Comparison of ENCODE assay signal across 8 cellular contexts in the genomic region with DNA sequence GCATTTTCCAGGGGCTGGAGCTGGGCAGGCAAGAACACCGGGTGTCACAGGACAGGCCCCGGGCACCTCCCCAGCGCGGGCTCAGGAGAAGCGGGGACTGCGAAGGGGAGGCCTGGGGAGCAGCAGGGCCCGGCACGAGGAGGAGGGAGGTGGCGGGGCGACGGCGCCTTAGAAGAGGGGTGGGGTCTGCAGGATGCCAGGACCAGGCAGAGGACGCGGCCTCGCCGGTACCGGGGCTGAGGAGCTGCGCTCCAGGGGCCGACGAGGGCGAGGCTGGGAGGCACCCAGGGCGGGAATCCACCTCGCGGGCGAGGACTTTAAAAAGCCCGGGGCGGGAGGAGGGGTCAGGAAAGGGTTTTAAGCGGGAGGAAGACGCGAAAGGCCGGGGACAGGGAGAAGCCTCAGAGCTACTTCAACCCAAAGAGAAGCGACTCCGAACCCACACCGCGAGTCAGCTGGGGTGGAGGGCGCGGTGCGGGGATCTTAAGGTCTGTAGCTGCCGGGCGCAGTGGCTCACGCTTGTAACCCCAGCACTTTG. TPM values are rescaled to one million over a fixed set of nuclear protein-coding genes. Genes with fewer than 3 reads are reported as not detected.
A peak's percentile ranks its signal among the peaks of the same experiment; 100 is the strongest.
DNase-seq lines count a peak whose midpoint lies in the region; ATAC-seq and TF ChIP-seq lines count a peak whose summit lies in the region.

No MANE protein-coding gene starts in this region.

- whole genome bisulfite sequencing in HUES64 = 4% methylated on average over 41 of the region's 41 CpGs

- peaks cover 14% of the 10 kb centered on the region for H3K4me1 Mint-ChIP-seq in activated T-cell treated with anti-CD3 and anti-CD28 coated beads, Interleukin-2, amount 50 U/mL, for 24 hours (ENCODE audit: low read depth)
- peaks cover 10% of the 10 kb centered on the region for H3K4me1 Mint-ChIP-seq in nephron

- H3K27ac ChIP-seq in HUES64 (ENCODE audit: low read depth, low read length) (no peak overlapping the region), tibial artery (peak overlapping the region; percentile 73 to 80)

- peak overlapping the region; percentile 77 for H3K27ac Mint-ChIP-seq in activated T-cell treated with anti-CD3 and anti-CD28 coated beads, Interleukin-2, amount 50 U/mL, for 24 hours
- H3K27ac Mint-ChIP-seq in nephron = peak overlapping the region in 1 of 3 experiments; percentile 25

- peak overlapping the region; percentile 80 for H3K4me3 Mint-ChIP-seq in activated T-cell treated with anti-CD3 and anti-CD28 coated beads, Interleukin-2, amount 50 U/mL, for 24 hours
- H3K4me3 Mint-ChIP-seq in nephron = peak overlapping the region; percentile 79 to 86 (median 83)

- peak; percentile 11 for DNase-seq in BE2C
- DNase-seq in activated T-cell treated with anti-CD3 and anti-CD28 coated beads, Interleukin-2, amount 50 U/mL, for 24 hours = peak; percentile 61
- DNase-seq in fibroblast of the aortic adventitia (ENCODE audit: low read depth) = peak; percentile 27
- peak; percentile 27 to 65 for DNase-seq in tibial artery
- no peak for DNase-seq in UCSD-AML1 (lab: John Stamatoyannopoulos, UW; ENCODE audit: unreplicated experiment)

- H3K27me3 Mint-ChIP-seq in activated T-cell treated with anti-CD3 and anti-CD28 coated beads, Interleukin-2, amount 50 U/mL, for 24 hours = peaks cover 11% of the 10 kb centered on the region
- H3K27me3 Mint-ChIP-seq in nephron (ENCODE audit: low read depth) = no peaks in the 10 kb centered on the region

- H3K9me3 Mint-ChIP-seq in activated T-cell treated with anti-CD3 and anti-CD28 coated beads, Interleukin-2, amount 50 U/mL, for 24 hours = peaks cover 49% of the 10 kb centered on the region
- H3K9me3 Mint-ChIP-seq in nephron = peaks cover 16% of the 10 kb centered on the region

- H3K4me1 ChIP-seq in BE2C = no peaks in the 10 kb centered on the region
- peaks cover 6% of the 10 kb centered on the region; the same call in 1 of the 2 replicates for H3K4me1 ChIP-seq in HUES64 (ENCODE audit: insufficient read depth, low read length)
- H3K4me1 ChIP-seq in tibial artery = peaks cover 0 to 17% (median 16%) of the 10 kb centered on the region in 4 donors

- ATAC-seq in GM18861 (IDR thresholded peaks at IDR 0.05; ENCODE audit: unreplicated experiment) = no peak

- H3K36me3 ChIP-seq in BE2C = no peaks in the 10 kb centered on the region
- H3K36me3 ChIP-seq in HUES64 (ENCODE audit: insufficient read depth, low read length) = peaks cover 16% of the 10 kb centered on the region
- peaks cover 23 to 33% (median 31%) of the 10 kb centered on the region in 3 donors for H3K36me3 ChIP-seq in tibial artery

- H3K27me3 ChIP-seq in BE2C (no peaks in the 10 kb centered on the region), HUES64 (ENCODE audit: insufficient read depth, low read length) (0 out of 2 replicates have a peak, but pooled peaks cover 4% of the 10 kb centered on the region), tibial artery (no peaks in the 10 kb centered on the region)

- H3K9ac ChIP-seq in HUES64 (ENCODE audit: low read depth, low read length) = peak overlapping the region; percentile 42

- H3K36me3 Mint-ChIP-seq in activated T-cell treated with anti-CD3 and anti-CD28 coated beads, Interleukin-2, amount 50 U/mL, for 24 hours (ENCODE audit: low read depth) = peaks cover 76% of the 10 kb centered on the region
- H3K36me3 Mint-ChIP-seq in nephron (ENCODE audit: low read depth) = peaks cover 48% of the 10 kb centered on the region

- H3K4me3 ChIP-seq in BE2C (ENCODE audit: low read depth, low read length) = peak overlapping the region; percentile 59
- H3K4me3 ChIP-seq in HUES64 (ENCODE audit: low read length) = peak overlapping the region; percentile 83
- H3K4me3 ChIP-seq in fibroblast of the aortic adventitia (ENCODE audit: low read depth, low read length) = peak overlapping the region; percentile 73
- H3K4me3 ChIP-seq in tibial artery = peak overlapping the region; percentile 69 to 81

- H3K9me3 ChIP-seq in BE2C = no peaks in the 10 kb centered on the region
- H3K9me3 ChIP-seq in HUES64 (ENCODE audit: insufficient read depth, low read depth, low read length) = peaks cover 5% of the 10 kb centered on the region; the same call in 1 of the 2 replicates
- peaks cover 0 to 26% (median 14%) of the 10 kb centered on the region in 3 donors for H3K9me3 ChIP-seq in tibial artery

- no peak for TF ChIP-seq CTCF in BE2C (IDR thresholded peaks at IDR 0.05; ENCODE audit: low read depth, low read length)
- no peak for TF ChIP-seq CTCF in fibroblast of the aortic adventitia (IDR thresholded peaks at IDR 0.05; ENCODE audit: insufficient read depth, low read length)
- TF ChIP-seq CTCF in nephron (IDR thresholded peaks at IDR 0.05; ENCODE audit: unreplicated experiment in 3 of 3) = no peak
- no peak for TF ChIP-seq CTCF in tibial artery (IDR thresholded peaks at IDR 0.05)

- intact Hi-C loops in tibial artery (cut with DNase I; ENCODE audit: low total_unique reads) = loop anchor here (10.0 kb wide), 1 partner anchor 53 kb away; a partner anchor contains a TSS

RNA-seq across cellular contexts. Expression of a gene that starts 0.7 kb away (rescaled TPM):
- polyA plus RNA-seq in BE2C (2012; ENCODE audit: insufficient read depth, insufficient read length, low read depth) = 3.1 TPM
- polyA plus RNA-seq in HUES64 (2013, experiment 1 of 2) = 5.4 TPM
- 6.0 TPM for polyA plus RNA-seq in HUES64 (2013, experiment 2 of 2)
- total RNA-seq in fibroblast of the aortic adventitia (ENCODE audit: low replicate concordance) = 7.9 and 8.1 TPM in 2 replicates

RNA-seq across cellular contexts. Expression of a gene that starts 25.5 kb away (rescaled TPM):
- polyA plus RNA-seq in BE2C (2012; ENCODE audit: insufficient read depth, insufficient read length, low read depth) = 1.1 TPM
- 6.0 TPM for polyA plus RNA-seq in HUES64 (2013, experiment 1 of 2)
- polyA plus RNA-seq in HUES64 (2013, experiment 2 of 2) = 7.4 TPM
- total RNA-seq in fibroblast of the aortic adventitia (ENCODE audit: low replicate concordance) = 2.3 and 4.1 TPM in 2 replicates

RNA-seq across cellular contexts. Expression of a gene that starts 35.0 kb away (rescaled TPM):
- polyA plus RNA-seq in BE2C (2012; ENCODE audit: insufficient read depth, insufficient read length, low read depth) = 0.22 TPM
- polyA plus RNA-seq in HUES64 (2013, experiment 1 of 2) = 1.9 TPM
- polyA plus RNA-seq in HUES64 (2013, experiment 2 of 2) = 2.3 TPM
- total RNA-seq in fibroblast of the aortic adventitia (ENCODE audit: low replicate concordance) = 2.4 and 2.9 TPM in 2 replicates

RNA-seq across cellular contexts. Expression of a gene that starts 55.0 kb away (rescaled TPM):
- polyA plus RNA-seq in BE2C (2012; ENCODE audit: insufficient read depth, insufficient read length, low read depth) = 4.4 TPM
- polyA plus RNA-seq in HUES64 (2013, experiment 1 of 2) = 19.3 TPM
- 23.2 TPM for polyA plus RNA-seq in HUES64 (2013, experiment 2 of 2)
- 32.4 and 46.3 TPM in 2 replicates for total RNA-seq in fibroblast of the aortic adventitia (ENCODE audit: low replicate concordance)
